Comparison of ENCODE assay signal across 1 cellular context in the genomic region with DNA sequence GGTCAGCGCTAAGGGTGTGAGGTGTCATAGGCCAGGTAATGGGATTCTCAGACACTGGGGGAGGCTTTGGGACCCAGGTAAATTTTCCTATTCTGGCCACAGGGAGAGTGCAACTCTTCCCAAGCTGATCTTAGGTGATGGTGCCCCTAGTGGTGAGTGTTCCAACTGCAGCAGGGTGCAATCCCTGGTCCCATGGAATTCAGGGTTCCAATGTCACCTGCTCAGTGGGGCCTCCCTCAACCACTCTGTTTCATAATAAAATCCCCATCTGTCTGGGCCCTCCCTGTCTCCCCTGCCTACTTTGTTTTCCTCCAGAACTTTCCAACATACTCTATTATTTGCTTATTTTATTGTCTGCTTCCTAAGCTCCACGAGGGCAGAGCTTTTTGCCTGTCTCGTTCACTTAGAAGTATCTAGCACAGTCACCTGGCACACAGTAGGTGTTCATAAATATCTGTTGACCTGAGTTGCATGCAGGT.
TF ChIP-seq lines count a peak whose summit lies in the region.

No MANE protein-coding gene starts in this region.

TF ChIP-seq in H1, 55 proteins besides CTCF, POLR2A, EP300 and RAD21:
- TF ChIP-seq KDM1A (IDR thresholded peaks at IDR 0.05; ENCODE audit: borderline replicate concordance, low read length) (peak; percentile 5; the same call in 1 of the 2 replicates), TAF7 (optimal IDR thresholded peaks at IDR 0.05; ENCODE audit: borderline replicate concordance, low read depth, low read length) (no peak), BCL11A (IDR thresholded peaks at IDR 0.05; ENCODE audit: low read depth in 2 of 2, low read length in 2 of 2) (no peak), SP1 (IDR thresholded peaks at IDR 0.05; ENCODE audit: low read depth, low read length) (no peak), CREB1 (IDR thresholded peaks at IDR 0.05) (peak; percentile 48; the same call in 1 of the 2 replicates), TBP (IDR thresholded peaks at IDR 0.05; ENCODE audit: low read depth, low read length) (no peak), TEAD4 (IDR thresholded peaks at IDR 0.05; ENCODE audit: low read depth, low read length) (peak; percentile 66; the same call in 1 of the 2 replicates), NANOG (IDR thresholded peaks at IDR 0.05; ENCODE audit: insufficient read depth, low read depth, low read length, poor library complexity, severe bottlenecking) (no peak), SIN3A (conservative IDR thresholded peaks at IDR 0.05 in 1 of 2, IDR thresholded peaks at IDR 0.05 in 1 of 2; ENCODE audit: low read depth in 1 of 2, low read length in 2 of 2) (no peak), SP4 (IDR thresholded peaks at IDR 0.05; ENCODE audit: low read length) (no peak), CHD1 (IDR thresholded peaks at IDR 0.05; ENCODE audit: low read depth, low read length) (no peak), ATF3 (IDR thresholded peaks at IDR 0.05; ENCODE audit: insufficient read depth, low read depth, low read length) (no peak), JUND (IDR thresholded peaks at IDR 0.05; ENCODE audit: low read length) (no peak), PHF8 (conservative IDR thresholded peaks at IDR 0.05; ENCODE audit: low read depth, low read length) (no peak), ZNF274 (IDR thresholded peaks at IDR 0.05; ENCODE audit: borderline replicate concordance, extremely low read depth, low read length) (no peak), SRF (IDR thresholded peaks at IDR 0.05; ENCODE audit: low read depth, low read length) (no peak)
- TF ChIP-seq, protein P1, sequence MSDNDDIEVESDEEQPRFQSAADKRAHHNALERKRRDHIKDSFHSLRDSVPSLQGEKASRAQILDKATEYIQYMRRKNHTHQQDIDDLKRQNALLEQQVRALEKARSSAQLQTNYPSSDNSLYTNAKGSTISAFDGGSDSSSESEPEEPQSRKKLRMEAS (IDR thresholded peaks at IDR 0.05): no peak
